Comparison of ENCODE assay signal across 9 cellular contexts in genomic region chr5:89303033-89303480, GRCh38.
DNase-seq lines count a peak whose midpoint lies in the region; ATAC-seq and TF ChIP-seq lines count a peak whose summit lies in the region.
"Had no signal": no experiment of that assay in that cellular context is flagged by ENCODE, and none has a peak within 500 bp of the region (broad histone marks: within the 10 kb centered on the region; RNA-seq: fewer than 3 reads in every experiment).

No MANE protein-coding gene starts in this region.

- H3K27ac Mint-ChIP-seq in memory B cell = peak overlapping the region; percentile 14
- H3K27ac Mint-ChIP-seq in HFFc6 = no peak overlapping the region

- H3K4me3 ChIP-seq in vagina = no peak overlapping the region
- H3K4me3 ChIP-seq: hepatocyte had no signal

- H3K36me3 Mint-ChIP-seq in memory B cell = no peaks in the 10 kb centered on the region
- H3K36me3 Mint-ChIP-seq in HFFc6 (ENCODE audit: low read depth) = no peaks in the 10 kb centered on the region

- H3K9me3 ChIP-seq in vagina = no peaks in the 10 kb centered on the region

- H3K27me3 Mint-ChIP-seq in memory B cell = no peaks in the 10 kb centered on the region
- H3K27me3 Mint-ChIP-seq in HFFc6 (ENCODE audit: insufficient read depth) = no peaks in the 10 kb centered on the region; the same call in 1 of the 2 replicates

- no peaks in the 10 kb centered on the region for H3K9me3 Mint-ChIP-seq in memory B cell
- H3K9me3 Mint-ChIP-seq in HFFc6 = no peaks in the 10 kb centered on the region

- TF ChIP-seq CTCF in HFFc6 (IDR thresholded peaks at IDR 0.05) (no peak), vagina (IDR thresholded peaks at IDR 0.05) (no peak)

- peaks cover 15% of the 10 kb centered on the region for H3K4me1 Mint-ChIP-seq in memory B cell
- H3K4me1 Mint-ChIP-seq in HFFc6 (ENCODE audit: low read depth) = peaks cover 6% of the 10 kb centered on the region; the same call in 1 of the 2 replicates

- intact Hi-C loops in vagina (cut with DNase I) = no loop called here

- H3K27me3 ChIP-seq in vagina = no peaks in the 10 kb centered on the region
- H3K27me3 ChIP-seq: hepatocyte had no signal

- H3K36me3 ChIP-seq in vagina = no peaks in the 10 kb centered on the region

- no peaks in the 10 kb centered on the region for H3K4me1 ChIP-seq in vagina

- TF ChIP-seq POLR2A in vagina (IDR thresholded peaks at IDR 0.05) = no peak

- ATAC-seq in GM18907 (IDR thresholded peaks at IDR 0.05; ENCODE audit: unreplicated experiment) (peak; percentile 66), HG02588 (IDR thresholded peaks at IDR 0.05; ENCODE audit: unreplicated experiment) (peak; percentile 49), HG03558 (IDR thresholded peaks at IDR 0.05; ENCODE audit: extremely low read depth, unreplicated experiment) (peak; percentile 48), memory B cell (ENCODE audit: low read depth) (peak; percentile 60)

- peak overlapping the region; percentile 8 for H3K4me3 Mint-ChIP-seq in memory B cell
- H3K4me3 Mint-ChIP-seq in HFFc6 = no peak overlapping the region

- DNase-seq in memory B cell (ENCODE audit: low spot score in 2 of 2) (no peak), HFFc6 (no peak), NCI-H2196 (lab: John Stamatoyannopoulos, UW; ENCODE audit: unreplicated experiment) (no peak), AG08396 (ENCODE audit: low spot score) (no peak), vagina (ENCODE audit: extremely low spot score in 2 of 2) (no peak)

- H3K27ac ChIP-seq in vagina = no peak overlapping the region
- H3K27ac ChIP-seq: hepatocyte had no signal
